In the genomic region with DNA sequence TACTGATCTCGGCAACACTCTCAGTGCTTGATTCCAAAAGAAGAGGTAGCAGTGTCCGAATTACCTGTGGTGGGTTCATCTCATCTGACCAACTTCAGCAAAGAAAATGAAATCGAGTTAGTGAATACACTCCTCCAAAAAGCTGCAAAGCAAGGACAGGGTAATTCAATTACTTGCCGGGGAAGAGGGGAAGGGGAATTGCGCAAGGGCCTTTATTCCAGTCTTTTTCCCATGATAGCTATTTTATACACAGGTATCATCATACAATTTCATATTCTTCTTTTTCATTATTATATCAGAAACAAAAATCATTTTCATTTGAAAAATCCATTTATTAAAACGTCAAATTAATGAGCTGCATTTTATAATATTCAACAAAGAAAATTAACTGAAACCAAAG, we compare ENCODE assay signal across 3 cellular contexts.
A peak's percentile ranks its signal among the peaks of the same experiment; 100 is the strongest.
TF ChIP-seq lines count a peak whose summit lies in the region.

No MANE protein-coding gene starts in this region.

TF ChIP-seq in IMR-90, 13 proteins besides CTCF, POLR2A, EP300 and RAD21:
- TF ChIP-seq, protein P1, sequence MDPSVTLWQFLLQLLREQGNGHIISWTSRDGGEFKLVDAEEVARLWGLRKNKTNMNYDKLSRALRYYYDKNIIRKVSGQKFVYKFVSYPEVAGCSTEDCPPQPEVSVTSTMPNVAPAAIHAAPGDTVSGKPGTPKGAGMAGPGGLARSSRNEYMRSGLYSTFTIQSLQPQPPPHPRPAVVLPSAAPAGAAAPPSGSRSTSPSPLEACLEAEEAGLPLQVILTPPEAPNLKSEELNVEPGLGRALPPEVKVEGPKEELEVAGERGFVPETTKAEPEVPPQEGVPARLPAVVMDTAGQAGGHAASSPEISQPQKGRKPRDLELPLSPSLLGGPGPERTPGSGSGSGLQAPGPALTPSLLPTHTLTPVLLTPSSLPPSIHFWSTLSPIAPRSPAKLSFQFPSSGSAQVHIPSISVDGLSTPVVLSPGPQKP (IDR thresholded peaks at IDR 0.05; ENCODE audit: borderline replicate concordance, low read depth, low read length), result no peak
- no peak for TF ChIP-seq CHD1 (IDR thresholded peaks at IDR 0.05; ENCODE audit: low read depth, low read length)
- TF ChIP-seq CEBPB (IDR thresholded peaks at IDR 0.05; ENCODE audit: low read depth, low read length), result peak; percentile 77
- no peak for TF ChIP-seq RCOR1 (IDR thresholded peaks at IDR 0.05; ENCODE audit: insufficient replicate concordance, low read length)
- TF ChIP-seq, protein P2, sequence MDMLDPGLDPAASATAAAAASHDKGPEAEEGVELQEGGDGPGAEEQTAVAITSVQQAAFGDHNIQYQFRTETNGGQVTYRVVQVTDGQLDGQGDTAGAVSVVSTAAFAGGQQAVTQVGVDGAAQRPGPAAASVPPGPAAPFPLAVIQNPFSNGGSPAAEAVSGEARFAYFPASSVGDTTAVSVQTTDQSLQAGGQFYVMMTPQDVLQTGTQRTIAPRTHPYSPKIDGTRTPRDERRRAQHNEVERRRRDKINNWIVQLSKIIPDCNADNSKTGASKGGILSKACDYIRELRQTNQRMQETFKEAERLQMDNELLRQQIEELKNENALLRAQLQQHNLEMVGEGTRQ (IDR thresholded peaks at IDR 0.05; ENCODE audit: low read depth, low read length), result no peak

TF ChIP-seq in Ishikawa, 13 proteins besides CTCF, POLR2A, EP300 and RAD21:
- TF ChIP-seq TAF1 (IDR thresholded peaks at IDR 0.05; ENCODE audit: low read depth) (no peak), CEBPB (IDR thresholded peaks at IDR 0.05) (peak; percentile 70; the same call in 1 of the 2 replicates)

TF ChIP-seq in K562, 482 proteins besides CTCF, POLR2A, EP300 and RAD21:
- TF ChIP-seq CEBPG (CRISPR knock-in tag; IDR thresholded peaks at IDR 0.05) (no peak), CEBPG (tag; conservative IDR thresholded peaks at IDR 0.05 in 1 of 2, IDR thresholded peaks at IDR 0.05 in 1 of 2) (peak; percentile 20 to 81; a peak in 2 of 4 replicates), LCOR (CRISPR knock-in tag; IDR thresholded peaks at IDR 0.05) (no peak), CEBPB (tag; IDR thresholded peaks at IDR 0.05) (peak; percentile 83), POLR2H (tag; IDR thresholded peaks at IDR 0.05; ENCODE audit: low read depth) (no peak), PTTG1 (tag; IDR thresholded peaks at IDR 0.05; ENCODE audit: low read depth) (no peak), PTBP1 (IDR thresholded peaks at IDR 0.05; ENCODE audit: low read depth, low read length) (no peak), ZNF561 (CRISPR knock-in tag; conservative IDR thresholded peaks at IDR 0.05) (no peak)
- TF ChIP-seq, protein P3, sequence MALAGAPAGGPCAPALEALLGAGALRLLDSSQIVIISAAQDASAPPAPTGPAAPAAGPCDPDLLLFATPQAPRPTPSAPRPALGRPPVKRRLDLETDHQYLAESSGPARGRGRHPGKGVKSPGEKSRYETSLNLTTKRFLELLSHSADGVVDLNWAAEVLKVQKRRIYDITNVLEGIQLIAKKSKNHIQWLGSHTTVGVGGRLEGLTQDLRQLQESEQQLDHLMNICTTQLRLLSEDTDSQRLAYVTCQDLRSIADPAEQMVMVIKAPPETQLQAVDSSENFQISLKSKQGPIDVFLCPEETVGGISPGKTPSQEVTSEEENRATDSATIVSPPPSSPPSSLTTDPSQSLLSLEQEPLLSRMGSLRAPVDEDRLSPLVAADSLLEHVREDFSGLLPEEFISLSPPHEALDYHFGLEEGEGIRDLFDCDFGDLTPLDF (CRISPR knock-in tag; IDR thresholded peaks at IDR 0.05), result no peak
- TF ChIP-seq, protein P4, sequence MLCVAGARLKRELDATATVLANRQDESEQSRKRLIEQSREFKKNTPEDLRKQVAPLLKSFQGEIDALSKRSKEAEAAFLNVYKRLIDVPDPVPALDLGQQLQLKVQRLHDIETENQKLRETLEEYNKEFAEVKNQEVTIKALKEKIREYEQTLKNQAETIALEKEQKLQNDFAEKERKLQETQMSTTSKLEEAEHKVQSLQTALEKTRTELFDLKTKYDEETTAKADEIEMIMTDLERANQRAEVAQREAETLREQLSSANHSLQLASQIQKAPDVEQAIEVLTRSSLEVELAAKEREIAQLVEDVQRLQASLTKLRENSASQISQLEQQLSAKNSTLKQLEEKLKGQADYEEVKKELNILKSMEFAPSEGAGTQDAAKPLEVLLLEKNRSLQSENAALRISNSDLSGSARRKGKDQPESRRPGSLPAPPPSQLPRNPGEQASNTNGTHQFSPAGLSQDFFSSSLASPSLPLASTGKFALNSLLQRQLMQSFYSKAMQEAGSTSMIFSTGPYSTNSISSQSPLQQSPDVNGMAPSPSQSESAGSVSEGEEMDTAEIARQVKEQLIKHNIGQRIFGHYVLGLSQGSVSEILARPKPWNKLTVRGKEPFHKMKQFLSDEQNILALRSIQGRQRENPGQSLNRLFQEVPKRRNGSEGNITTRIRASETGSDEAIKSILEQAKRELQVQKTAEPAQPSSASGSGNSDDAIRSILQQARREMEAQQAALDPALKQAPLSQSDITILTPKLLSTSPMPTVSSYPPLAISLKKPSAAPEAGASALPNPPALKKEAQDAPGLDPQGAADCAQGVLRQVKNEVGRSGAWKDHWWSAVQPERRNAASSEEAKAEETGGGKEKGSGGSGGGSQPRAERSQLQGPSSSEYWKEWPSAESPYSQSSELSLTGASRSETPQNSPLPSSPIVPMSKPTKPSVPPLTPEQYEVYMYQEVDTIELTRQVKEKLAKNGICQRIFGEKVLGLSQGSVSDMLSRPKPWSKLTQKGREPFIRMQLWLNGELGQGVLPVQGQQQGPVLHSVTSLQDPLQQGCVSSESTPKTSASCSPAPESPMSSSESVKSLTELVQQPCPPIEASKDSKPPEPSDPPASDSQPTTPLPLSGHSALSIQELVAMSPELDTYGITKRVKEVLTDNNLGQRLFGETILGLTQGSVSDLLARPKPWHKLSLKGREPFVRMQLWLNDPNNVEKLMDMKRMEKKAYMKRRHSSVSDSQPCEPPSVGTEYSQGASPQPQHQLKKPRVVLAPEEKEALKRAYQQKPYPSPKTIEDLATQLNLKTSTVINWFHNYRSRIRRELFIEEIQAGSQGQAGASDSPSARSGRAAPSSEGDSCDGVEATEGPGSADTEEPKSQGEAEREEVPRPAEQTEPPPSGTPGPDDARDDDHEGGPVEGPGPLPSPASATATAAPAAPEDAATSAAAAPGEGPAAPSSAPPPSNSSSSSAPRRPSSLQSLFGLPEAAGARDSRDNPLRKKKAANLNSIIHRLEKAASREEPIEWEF (CRISPR knock-in tag; IDR thresholded peaks at IDR 0.05), result no peak
TF ChIP-seq in K562: peak in this region for 2.
